In the genomic region with DNA sequence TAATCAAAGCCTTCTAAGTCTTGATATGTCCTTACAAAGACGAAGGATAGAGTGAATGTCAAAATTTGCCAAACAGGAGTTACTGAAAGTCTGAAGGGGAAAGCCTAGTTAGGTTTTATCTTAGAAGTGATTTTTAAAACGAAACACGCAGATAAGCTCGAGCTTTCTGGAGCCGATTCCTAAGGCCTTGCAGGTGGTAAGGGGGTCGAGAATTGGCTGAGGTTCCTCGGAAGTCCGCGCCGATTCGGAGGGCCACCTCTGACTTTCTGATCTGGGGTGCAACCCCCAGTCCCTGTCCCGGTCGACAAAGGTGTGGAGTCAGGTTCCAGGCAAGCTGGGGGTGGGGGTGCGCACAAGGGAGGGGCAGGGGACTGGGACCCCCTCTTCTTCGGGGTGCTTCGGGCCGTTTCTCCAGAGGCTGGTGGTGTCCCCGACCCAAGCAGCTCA, we compare ENCODE assay signal across 8 cellular contexts. TPM values are rescaled to one million over a fixed set of nuclear protein-coding genes. Genes with fewer than 3 reads are reported as not detected.
A peak's percentile ranks its signal among the peaks of the same experiment; 100 is the strongest.
DNase-seq lines count a peak whose midpoint lies in the region; ATAC-seq lines count a peak whose summit lies in the region.

No MANE protein-coding gene starts in this region.

- H3K36me3 Mint-ChIP-seq in activated CD4-positive, alpha-beta T cell treated with anti-CD3 and anti-CD28 coated beads for 36 hours (ENCODE audit: low read depth), result peaks cover 16% of the 10 kb centered on the region
- H3K36me3 Mint-ChIP-seq in activated naive CD4-positive, alpha-beta T cell treated with anti-CD3 and anti-CD28 coated beads, Interleukin-2, amount 50 U/mL, for 24 hours, result peaks cover 8% of the 10 kb centered on the region

- no peaks in the 10 kb centered on the region for H3K9me3 Mint-ChIP-seq in activated CD4-positive, alpha-beta T cell treated with anti-CD3 and anti-CD28 coated beads for 36 hours (ENCODE audit: low read depth)
- H3K9me3 Mint-ChIP-seq in activated naive CD4-positive, alpha-beta T cell treated with anti-CD3 and anti-CD28 coated beads, Interleukin-2, amount 50 U/mL, for 24 hours, result peaks cover 5% of the 10 kb centered on the region

- intact Hi-C loops in activated CD4-positive, alpha-beta T cell treated with anti-CD3 and anti-CD28 coated beads for 36 hours (cut with DNase I, micrococcal nuclease), result loop anchor here (1.0 to 10.0 kb wide), 16 partner anchors 65 to 449 kb away; partner anchors contain the start of genes PDIA4 (in 1 of the 2), ZNF398 (in 1 of the 2), ZNF425 (in 1 of the 2) and ZNF786 (in 1 of the 2)

- H3K27me3 Mint-ChIP-seq in activated CD4-positive, alpha-beta T cell treated with anti-CD3 and anti-CD28 coated beads for 36 hours, result no peaks in the 10 kb centered on the region
- no peaks in the 10 kb centered on the region for H3K27me3 Mint-ChIP-seq in activated naive CD4-positive, alpha-beta T cell treated with anti-CD3 and anti-CD28 coated beads, Interleukin-2, amount 50 U/mL, for 24 hours

- CTCF ChIA-PET in activated CD4-positive, alpha-beta T cell treated with anti-CD3 and anti-CD28 coated beads for 36 hours (lab: Charles Lee), result interaction anchor here (0.7 to 1.2 kb wide), 5 partner anchors 19 to 269 kb away, joined by 3 read pairs; no protein-coding TSS in a partner anchor

- H3K4me1 Mint-ChIP-seq in activated CD4-positive, alpha-beta T cell treated with anti-CD3 and anti-CD28 coated beads for 36 hours, result peaks cover 55% of the 10 kb centered on the region
- H3K4me1 Mint-ChIP-seq in activated naive CD4-positive, alpha-beta T cell treated with anti-CD3 and anti-CD28 coated beads, Interleukin-2, amount 50 U/mL, for 24 hours, result peaks cover 60% of the 10 kb centered on the region

- DNase-seq in activated CD4-positive, alpha-beta T cell treated with anti-CD3 and anti-CD28 coated beads for 36 hours, result no peak
- DNase-seq in activated CD4-positive, alpha-beta T cell treated with anti-CD3 and anti-CD28 coated beads for 1 hour, result no peak
- DNase-seq in stimulated activated CD8-positive, alpha-beta memory T cell treated with anti-CD3 and anti-CD28 coated beads, Interleukin-7, amount 100 ng/mL, for 24 hours (ENCODE audit: low read depth), result peak; percentile 20
- DNase-seq in putamen (ENCODE audit: low spot score) (no peak), HCEC 1CT (no peak)

- no peaks in the 10 kb centered on the region for H3K9me3 ChIP-seq in iPS-18c (ENCODE audit: control insufficient read depth, insufficient read depth, low read length)

- POLR2A ChIA-PET in activated CD4-positive, alpha-beta T cell treated with anti-CD3 and anti-CD28 coated beads for 36 hours (lab: Charles Lee), result interaction anchor here (0.6 to 1.8 kb wide), 6 partner anchors 40 to 331 kb away, joined by 3 to 7 read pairs (median 4); partner anchors contain the start of gene EZH2

- ATAC-seq in activated CD4-positive, alpha-beta T cell treated with anti-CD3 and anti-CD28 coated beads for 36 hours, result peak; percentile 33
- peak; percentile 4 for ATAC-seq in HG03460 (IDR thresholded peaks at IDR 0.05; ENCODE audit: unreplicated experiment)

- peak overlapping the region; percentile 97 for H3K27ac Mint-ChIP-seq in activated CD4-positive, alpha-beta T cell treated with anti-CD3 and anti-CD28 coated beads for 36 hours
- H3K27ac Mint-ChIP-seq in activated naive CD4-positive, alpha-beta T cell treated with anti-CD3 and anti-CD28 coated beads, Interleukin-2, amount 50 U/mL, for 24 hours, result peak overlapping the region; percentile 95

- peak overlapping the region; percentile 91 for H3K4me3 Mint-ChIP-seq in activated CD4-positive, alpha-beta T cell treated with anti-CD3 and anti-CD28 coated beads for 36 hours
- H3K4me3 Mint-ChIP-seq in activated naive CD4-positive, alpha-beta T cell treated with anti-CD3 and anti-CD28 coated beads, Interleukin-2, amount 50 U/mL, for 24 hours, result peak overlapping the region; percentile 85

- H3K4me3 ChIP-seq in iPS-18c (ENCODE audit: insufficient read depth, low read depth, low read length), result peak overlapping the region; percentile 92

RNA-seq across cellular contexts. Expression of gene CUL1, which starts 0.7 kb away (rescaled TPM):
- total RNA-seq in activated CD4-positive, alpha-beta T cell treated with anti-CD3 and anti-CD28 coated beads for 36 hours, result 10 to 100 TPM; 72.7 to 76.7 TPM
